Comparison of ENCODE assay signal across 25 cellular contexts in the genomic region with DNA sequence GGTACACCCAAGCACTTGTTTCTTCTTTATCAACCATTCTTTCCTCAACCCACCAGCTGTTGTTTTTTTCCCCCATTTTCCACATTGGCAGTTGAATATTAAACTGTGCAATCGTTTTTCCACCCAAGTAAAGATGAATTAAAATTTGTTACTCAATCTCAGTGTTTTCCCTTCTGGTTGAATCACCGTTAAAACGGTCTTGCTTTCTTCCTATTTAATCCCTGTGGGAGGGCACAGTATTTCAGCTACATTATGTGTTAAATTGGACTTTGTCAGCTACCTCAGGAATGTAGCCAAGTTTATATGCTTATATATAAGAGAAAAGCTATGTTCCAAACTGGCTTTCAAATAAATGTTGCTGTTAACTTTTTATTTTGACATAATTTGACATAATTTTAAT.
"Had no signal": no experiment of that assay in that cellular context is flagged by ENCODE, and none has a peak within 500 bp of the region (broad histone marks: within the 10 kb centered on the region; RNA-seq: fewer than 3 reads in every experiment).

No MANE protein-coding gene starts in this region.

- H3K27me3 ChIP-seq: MG63 had no signal

- ATAC-seq: Panc1, PC-3, T-cell had no signal

- H3K4me2 ChIP-seq: SK-N-SH had no signal

- DNase-seq: KBM-7, MG63, NCI-H1092, NCI-H1105 treated with DMSO at 0.1 percent for 48 hours, NCI-H1417 treated with DMSO at 0.1 percent for 48 hours, NCI-H146, NCI-H1694 treated with DMSO at 0.1 percent for 48 hours, NCI-H1930, NCI-H2081, NCI-H2107, NCI-H226, NCI-H446, NCI-H510A, NCI-H524 treated with DMSO at 0.1 percent for 48 hours, NCI-H69, NCI-H774, PC-3, SHP77, SK-N-SH, SW 1271, T-cell had no signal

- H3K4me3 ChIP-seq: MG63 had no signal

- H3K36me3 ChIP-seq: MG63 had no signal

- H3K9ac ChIP-seq: SK-N-SH had no signal

- H3K9me3 ChIP-seq: MG63, SK-N-SH had no signal

- FAIRE-seq: HTR-8/SVneo had no signal

- H3K27ac ChIP-seq: HL-60, RWPE1 had no signal
